12 cellular contexts compared by ENCODE assay signal in the genomic region with DNA sequence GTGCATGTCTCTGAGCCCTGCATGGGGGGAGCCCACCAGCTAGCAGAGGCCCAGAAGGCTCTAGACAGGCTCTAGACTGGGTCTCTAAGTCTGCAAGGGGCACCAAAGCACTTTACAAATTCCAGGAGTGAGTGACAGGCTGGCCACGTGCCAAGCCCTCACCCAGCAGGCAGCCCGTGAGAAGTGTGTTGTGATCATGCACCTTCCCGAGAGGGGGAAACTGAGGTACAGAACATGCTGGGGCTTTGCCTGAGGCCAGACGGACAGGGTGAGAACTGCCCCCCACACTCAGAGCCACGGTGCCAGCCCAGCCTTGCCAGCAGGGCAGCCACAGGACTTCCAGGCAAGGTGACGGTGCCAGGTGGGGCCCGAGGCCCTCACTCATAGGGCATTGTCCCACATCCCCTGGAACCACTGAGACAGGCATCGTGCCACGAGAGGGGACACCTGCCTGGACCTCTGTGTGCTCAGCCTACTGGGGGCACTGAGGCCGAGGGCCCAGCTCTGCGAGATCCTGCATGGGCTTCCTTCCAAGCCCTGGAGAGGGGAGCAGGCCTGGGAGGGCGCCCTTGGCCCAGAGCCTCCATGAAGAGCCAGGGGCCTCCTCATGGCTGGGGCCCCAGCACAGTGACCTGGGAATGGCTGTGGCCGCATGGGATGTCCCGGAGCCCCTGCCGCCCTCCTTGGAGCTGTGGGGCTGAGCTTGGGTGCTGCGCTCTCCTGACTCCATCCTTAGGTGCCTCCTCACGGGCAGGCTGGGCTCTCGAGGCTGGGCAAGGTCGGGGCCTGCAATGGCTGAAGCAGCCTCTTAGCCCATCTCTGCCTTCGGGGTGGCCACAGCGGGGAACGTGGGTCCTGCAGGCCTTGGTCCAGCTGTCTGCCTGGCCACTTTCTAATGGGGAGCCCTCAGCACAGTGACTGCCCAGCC.
DNase-seq lines count a peak whose midpoint lies in the region; ATAC-seq, FAIRE-seq and TF ChIP-seq lines count a peak whose summit lies in the region.
"Had no signal": no experiment of that assay in that cellular context is flagged by ENCODE, and none has a peak within 500 bp of the region (broad histone marks: within the 10 kb centered on the region; RNA-seq: fewer than 3 reads in every experiment).

No MANE protein-coding gene starts in this region.

- no peaks in the 10 kb centered on the region for H3K36me3 ChIP-seq in upper lobe of left lung

- H3K9me3 Mint-ChIP-seq in glutamatergic neuron (ENCODE audit: unreplicated experiment) (no peaks in the 10 kb centered on the region), mesothelial cell of epicardium (no peaks in the 10 kb centered on the region)
- H3K9me3 Mint-ChIP-seq: activated naive CD4-positive, alpha-beta T cell treated with anti-CD3 and anti-CD28 coated beads, Interleukin-2, amount 50 U/mL, for 24 hours had no signal

- H3K4me3 Mint-ChIP-seq in glutamatergic neuron (ENCODE audit: unreplicated experiment), result no peak overlapping the region
- H3K4me3 Mint-ChIP-seq in mesothelial cell of epicardium, result no peak overlapping the region
- H3K4me3 Mint-ChIP-seq: activated naive CD4-positive, alpha-beta T cell treated with anti-CD3 and anti-CD28 coated beads, Interleukin-2, amount 50 U/mL, for 24 hours had no signal

- H3K36me3 Mint-ChIP-seq in glutamatergic neuron (ENCODE audit: unreplicated experiment), result no peaks in the 10 kb centered on the region
- H3K36me3 Mint-ChIP-seq in mesothelial cell of epicardium, result no peaks in the 10 kb centered on the region
- H3K36me3 Mint-ChIP-seq: activated naive CD4-positive, alpha-beta T cell treated with anti-CD3 and anti-CD28 coated beads, Interleukin-2, amount 50 U/mL, for 24 hours had no signal

- H3K4me3 ChIP-seq in upper lobe of left lung, result no peak overlapping the region
- H3K4me3 ChIP-seq: skin epidermis had no signal

- no peaks in the 10 kb centered on the region for H3K27me3 Mint-ChIP-seq in glutamatergic neuron (ENCODE audit: unreplicated experiment)
- no peaks in the 10 kb centered on the region for H3K27me3 Mint-ChIP-seq in mesothelial cell of epicardium (ENCODE audit: low read depth)
- H3K27me3 Mint-ChIP-seq: activated naive CD4-positive, alpha-beta T cell treated with anti-CD3 and anti-CD28 coated beads, Interleukin-2, amount 50 U/mL, for 24 hours had no signal

- DNase-seq in activated gamma-delta T cell treated with Interleukin-2 at 50 U/mL for 16 hours, result peak; percentile 2
- no peak for DNase-seq in activated gamma-delta T cell (lab: John Stamatoyannopoulos, UW)
- DNase-seq in glutamatergic neuron, result peak; percentile 12
- DNase-seq in mesothelial cell of epicardium (ENCODE audit: low spot score in 2 of 2, unreplicated experiment in 2 of 2), result peak; percentile 17 to 41
- peak; percentile 20 to 79 for DNase-seq in upper lobe of left lung
- no peak for DNase-seq in RCC 7860 (ENCODE audit: low spot score)
- DNase-seq in NCI-H2029 (lab: John Stamatoyannopoulos, UW), result no peak
- DNase-seq: activated CD4-positive, alpha-beta T cell treated with anti-CD3 and anti-CD28 coated beads, Interleukin-2, amount 50 U/mL, for 48 hours; Karpas-422 had no signal

- no peak overlapping the region for H3K27ac Mint-ChIP-seq in glutamatergic neuron (ENCODE audit: unreplicated experiment)
- H3K27ac Mint-ChIP-seq in mesothelial cell of epicardium, result peak overlapping the region; percentile 73
- H3K27ac Mint-ChIP-seq: activated naive CD4-positive, alpha-beta T cell treated with anti-CD3 and anti-CD28 coated beads, Interleukin-2, amount 50 U/mL, for 24 hours had no signal

- peaks cover 0 to 12% (median 3%) of the 10 kb centered on the region in 4 donors for H3K4me1 ChIP-seq in upper lobe of left lung

- H3K27me3 ChIP-seq in upper lobe of left lung, result no peaks in the 10 kb centered on the region

- H3K4me1 Mint-ChIP-seq in glutamatergic neuron (ENCODE audit: low read depth, unreplicated experiment) (no peaks in the 10 kb centered on the region), mesothelial cell of epicardium (peaks cover 28% of the 10 kb centered on the region)
- H3K4me1 Mint-ChIP-seq: activated naive CD4-positive, alpha-beta T cell treated with anti-CD3 and anti-CD28 coated beads, Interleukin-2, amount 50 U/mL, for 24 hours had no signal

- ATAC-seq in upper lobe of left lung (ENCODE audit: low FRiP score in 2 of 2) (no peak), GM21786 (IDR thresholded peaks at IDR 0.05; ENCODE audit: unreplicated experiment) (no peak)

- H3K27ac ChIP-seq in upper lobe of left lung, result no peak overlapping the region
- H3K27ac ChIP-seq: skin epidermis had no signal

- no peak for TF ChIP-seq EP300 in upper lobe of left lung (IDR thresholded peaks at IDR 0.05)

- 83 to 91% methylated on average over 1 to 20 of the region's 22 CpGs for WGBS in upper lobe of left lung, 2 donors

- no peak for TF ChIP-seq POLR2A in upper lobe of left lung (IDR thresholded peaks at IDR 0.05)

- TF ChIP-seq CTCF in glutamatergic neuron (IDR thresholded peaks at IDR 0.05; ENCODE audit: partially characterized antibody, unreplicated experiment) (no peak), mesothelial cell of epicardium (IDR thresholded peaks at IDR 0.05; ENCODE audit: unreplicated experiment) (no peak), upper lobe of left lung (IDR thresholded peaks at IDR 0.05) (no peak)

- no peak for FAIRE-seq in RCC 7860 (lab: Jason Lieb, UNC)

- no peaks in the 10 kb centered on the region for H3K9me3 ChIP-seq in upper lobe of left lung

Comparison
In these comparisons a context has a peak if more than half of its experiments do, and no peak if none do; other contexts are left out.
1. DNase-seq: peak in activated gamma-delta T cell treated with Interleukin-2 at 50 U/mL for 16 hours (single experiment), glutamatergic neuron (single experiment), mesothelial cell of epicardium (2 of 2) and upper lobe of left lung (2 of 2); none in activated gamma-delta T cell (single experiment), RCC 7860 (single experiment) and NCI-H2029 (single experiment).